1 cellular context compared by ENCODE assay signal in the genomic region with DNA sequence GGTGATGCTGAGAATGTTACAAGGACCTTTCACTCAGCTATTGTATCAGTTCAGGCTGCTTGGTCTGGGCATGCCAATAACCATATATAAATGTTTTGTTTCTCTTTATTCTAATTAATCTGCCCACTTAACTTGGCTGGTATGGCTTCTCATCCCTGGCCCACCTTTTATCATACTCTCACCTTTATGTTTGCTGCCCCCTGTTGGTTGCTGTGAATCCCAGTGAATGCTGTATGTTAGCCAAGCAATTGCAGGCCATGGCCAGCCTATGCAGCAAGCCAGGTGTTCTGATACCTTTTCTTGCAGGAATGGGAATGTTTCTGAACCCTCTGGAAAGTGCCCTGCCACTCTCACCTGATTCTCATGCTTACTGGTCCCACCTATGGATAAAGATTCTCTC.
TF ChIP-seq lines count a peak whose summit lies in the region.

No MANE protein-coding gene starts in this region.

TF ChIP-seq in A549, 52 proteins besides CTCF, POLR2A, EP300 and RAD21 (continued from another document):
- TF ChIP-seq, protein P1, sequence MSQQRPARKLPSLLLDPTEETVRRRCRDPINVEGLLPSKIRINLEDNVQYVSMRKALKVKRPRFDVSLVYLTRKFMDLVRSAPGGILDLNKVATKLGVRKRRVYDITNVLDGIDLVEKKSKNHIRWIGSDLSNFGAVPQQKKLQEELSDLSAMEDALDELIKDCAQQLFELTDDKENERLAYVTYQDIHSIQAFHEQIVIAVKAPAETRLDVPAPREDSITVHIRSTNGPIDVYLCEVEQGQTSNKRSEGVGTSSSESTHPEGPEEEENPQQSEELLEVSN (IDR thresholded peaks at IDR 0.05; ENCODE audit: borderline replicate concordance, low read depth) = no peak
